Comparison of ENCODE assay signal across 7 cellular contexts in the genomic region with DNA sequence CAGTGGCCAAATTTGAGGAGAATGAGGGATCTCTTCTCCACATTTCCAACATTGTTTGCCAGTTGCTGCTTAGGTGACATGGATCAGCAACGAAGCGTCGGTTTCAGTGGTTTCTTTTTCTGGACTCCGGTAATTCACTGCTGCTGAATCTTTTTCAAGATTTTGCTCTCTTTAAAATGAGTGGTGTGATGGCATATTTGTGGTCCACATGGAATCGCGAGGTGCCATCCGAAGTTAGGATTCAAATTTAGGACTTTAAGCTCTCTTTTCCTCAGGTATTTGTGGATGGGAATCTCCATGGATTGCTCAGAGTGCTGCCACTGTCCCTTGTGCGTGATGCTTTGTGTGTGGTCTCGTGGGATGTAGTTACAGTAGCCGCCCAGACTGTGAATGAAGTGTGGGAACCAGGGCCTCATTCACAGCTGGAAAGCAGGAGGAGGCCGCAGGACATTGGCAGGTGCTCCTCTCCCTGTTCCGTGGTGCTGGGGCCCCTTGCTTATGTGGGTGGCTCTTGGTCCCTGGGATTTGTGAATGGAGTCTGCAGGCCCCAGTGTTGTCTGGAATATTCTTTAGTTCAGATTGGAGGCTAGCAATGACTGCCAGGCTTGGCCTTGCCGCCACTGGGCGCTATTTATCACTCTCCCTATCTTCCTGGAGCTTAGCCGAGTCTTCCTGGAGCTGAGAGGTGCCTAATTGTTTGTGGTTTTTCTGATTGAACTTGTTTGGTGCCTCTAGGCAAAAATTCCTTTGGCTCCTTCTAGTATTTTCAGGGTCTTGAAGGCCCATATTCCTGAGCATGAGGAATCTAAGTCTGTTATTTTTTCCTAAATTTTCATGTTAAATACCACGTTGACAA. TPM values are rescaled to one million over a fixed set of nuclear protein-coding genes. Genes with fewer than 3 reads are reported as not detected.
A peak's percentile ranks its signal among the peaks of the same experiment; 100 is the strongest.
DNase-seq lines count a peak whose midpoint lies in the region; ATAC-seq and TF ChIP-seq lines count a peak whose summit lies in the region.

No MANE protein-coding gene starts in this region.

- H3K4me1 ChIP-seq in HUES64 (ENCODE audit: insufficient read depth, low read length), result no peaks in the 10 kb centered on the region

- ATAC-seq in GM21381 (IDR thresholded peaks at IDR 0.05; ENCODE audit: unreplicated experiment), result no peak

- H3K4me1 Mint-ChIP-seq in activated CD4-positive, alpha-beta memory T cell treated with anti-CD3 and anti-CD28 coated beads, Interleukin-2, amount 10 ng/mL, durations not matched to agents 7 days and 5 days, result peaks cover 55% of the 10 kb centered on the region

- DNase-seq in DMS79 treated with DMSO at 0.1 percent for 48 hours (lab: John Stamatoyannopoulos, UW), result peak; percentile 69
- DNase-seq in activated CD4-positive, alpha-beta memory T cell treated with anti-CD3 and anti-CD28 coated beads, Interleukin-2, amount 10 ng/mL, durations not matched to agents 7 days and 5 days, result peak; percentile 21
- peak; percentile 33 for DNase-seq in glomerular visceral epithelial cell (ENCODE audit: extremely low spot score)
- DNase-seq in retinal pigment epithelial cell (ENCODE audit: low read depth), result no peak
- no peak for DNase-seq in NCI-H128 (lab: John Stamatoyannopoulos, UW; ENCODE audit: unreplicated experiment)

- peak overlapping the region; percentile 91 for H3K4me3 Mint-ChIP-seq in activated CD4-positive, alpha-beta memory T cell treated with anti-CD3 and anti-CD28 coated beads, Interleukin-2, amount 10 ng/mL, durations not matched to agents 7 days and 5 days

- H3K9me3 Mint-ChIP-seq in activated CD4-positive, alpha-beta memory T cell treated with anti-CD3 and anti-CD28 coated beads, Interleukin-2, amount 10 ng/mL, durations not matched to agents 7 days and 5 days, result no peaks in the 10 kb centered on the region

- H3K36me3 Mint-ChIP-seq in activated CD4-positive, alpha-beta memory T cell treated with anti-CD3 and anti-CD28 coated beads, Interleukin-2, amount 10 ng/mL, durations not matched to agents 7 days and 5 days (ENCODE audit: low read depth), result peaks cover 46% of the 10 kb centered on the region

- peaks cover 55% of the 10 kb centered on the region for H3K36me3 ChIP-seq in HUES64 (ENCODE audit: insufficient read depth, low read length)

- H3K27me3 Mint-ChIP-seq in activated CD4-positive, alpha-beta memory T cell treated with anti-CD3 and anti-CD28 coated beads, Interleukin-2, amount 10 ng/mL, durations not matched to agents 7 days and 5 days, result peaks cover 2% of the 10 kb centered on the region

- H3K4me3 ChIP-seq in HUES64 (ENCODE audit: low read length), result peak overlapping the region; percentile 84
- peak overlapping the region; percentile 96 for H3K4me3 ChIP-seq in retinal pigment epithelial cell (ENCODE audit: low read length)

- H3K9ac ChIP-seq in HUES64 (ENCODE audit: low read depth, low read length), result peak overlapping the region; percentile 100

- under 1% methylated on average over 16 of the region's 16 CpGs for WGBS in HUES64

- peak overlapping the region; percentile 99 for H3K27ac ChIP-seq in HUES64 (ENCODE audit: low read depth, low read length)

- peak overlapping the region; percentile 86 for H3K27ac Mint-ChIP-seq in activated CD4-positive, alpha-beta memory T cell treated with anti-CD3 and anti-CD28 coated beads, Interleukin-2, amount 10 ng/mL, durations not matched to agents 7 days and 5 days

- no peaks in the 10 kb centered on the region for H3K27me3 ChIP-seq in HUES64 (ENCODE audit: insufficient read depth, low read length)

- POLR2A ChIA-PET in activated CD4-positive, alpha-beta memory T cell treated with anti-CD3 and anti-CD28 coated beads, Interleukin-2, amount 10 ng/mL, durations not matched to agents 7 days and 5 days (lab: Charles Lee), result interaction anchor here (0.8 to 1.9 kb wide), 7 partner anchors 10 to 53 kb away, joined by 3 to 8 read pairs (median 5); a partner anchor contains a TSS

- H3K9me3 ChIP-seq in HUES64 (ENCODE audit: insufficient read depth, low read depth, low read length), result no peaks in the 10 kb centered on the region

- peak; percentile 26 for TF ChIP-seq CTCF in retinal pigment epithelial cell (conservative IDR thresholded peaks at IDR 0.05; ENCODE audit: low read depth, low read length)

- CTCF ChIA-PET in activated CD4-positive, alpha-beta memory T cell treated with anti-CD3 and anti-CD28 coated beads, Interleukin-2, amount 10 ng/mL, durations not matched to agents 7 days and 5 days (lab: Charles Lee), result interaction anchor here (0.7 to 1.7 kb wide), 4 partner anchors 44 to 62 kb away, joined by 3 to 5 read pairs (median 4); a partner anchor contains a TSS

RNA-seq across cellular contexts. Expression of a gene that starts 1.5 kb away (rescaled TPM):
- polyA plus RNA-seq in HUES64 (2013, experiment 1 of 2), result 346 TPM
- polyA plus RNA-seq in HUES64 (2013, experiment 2 of 2), result 330 TPM
- 100 to 1,000 TPM; 301 to 324 TPM for total RNA-seq in activated CD4-positive, alpha-beta memory T cell treated with anti-CD3 and anti-CD28 coated beads, Interleukin-2, amount 10 ng/mL, durations not matched to agents 7 days and 5 days

RNA-seq across cellular contexts. Expression of a gene that starts 30.3 kb away (rescaled TPM):
- 58.0 TPM for polyA plus RNA-seq in HUES64 (2013, experiment 1 of 2)
- polyA plus RNA-seq in HUES64 (2013, experiment 2 of 2), result 76.6 TPM
- 100 to 1,000 TPM; 147 to 152 TPM for total RNA-seq in activated CD4-positive, alpha-beta memory T cell treated with anti-CD3 and anti-CD28 coated beads, Interleukin-2, amount 10 ng/mL, durations not matched to agents 7 days and 5 days

RNA-seq across cellular contexts. Expression of a gene that starts 45.6 kb away (rescaled TPM):
- 35.8 TPM for polyA plus RNA-seq in HUES64 (2013, experiment 1 of 2)
- polyA plus RNA-seq in HUES64 (2013, experiment 2 of 2), result 30.4 TPM
- total RNA-seq in activated CD4-positive, alpha-beta memory T cell treated with anti-CD3 and anti-CD28 coated beads, Interleukin-2, amount 10 ng/mL, durations not matched to agents 7 days and 5 days, result 10 to 100 TPM; 24.0 to 26.4 TPM

Comparison
In these comparisons a context has a peak if more than half of its experiments do, and no peak if none do; other contexts are left out.
1. DNase-seq: peak in DMS79 treated with DMSO at 0.1 percent for 48 hours (single experiment), activated CD4-positive, alpha-beta memory T cell treated with anti-CD3 and anti-CD28 coated beads, Interleukin-2, amount 10 ng/mL, durations not matched to agents 7 days and 5 days (single experiment) and glomerular visceral epithelial cell (single experiment); none in retinal pigment epithelial cell (single experiment) and NCI-H128 (single experiment).